ENCODE assay signal across 15 cellular contexts in genomic region chr12:69508581-69508980, GRCh38.
"Had no signal": no experiment of that assay in that cellular context is flagged by ENCODE, and none has a peak within 500 bp of the region (broad histone marks: within the 10 kb centered on the region; RNA-seq: fewer than 3 reads in every experiment).

No MANE protein-coding gene starts in this region.

- H3K27ac ChIP-seq: hepatocyte, transverse colon had no signal

- H3K27me3 Mint-ChIP-seq: activated naive CD4-positive, alpha-beta T cell treated with anti-CD3 and anti-CD28 coated beads, Interleukin-2, amount 50 U/mL, for 24 hours; brain had no signal

- DNase-seq: activated CD4-positive, alpha-beta T cell treated with anti-CD3 and anti-CD28 coated beads for 48 hours; activated CD8-positive, alpha-beta memory T cell treated with anti-CD3 and anti-CD28 coated beads for 24 hours; activated effector memory CD4-positive, alpha-beta T cell treated with Interleukin-2 at 50 U/mL for 16 hours; cerebellar nuclear complex; endodermal cell; posterior cingulate gyrus; substantia nigra; transverse colon had no signal

- H3K36me3 ChIP-seq: neural progenitor cell, right atrium auricular region, transverse colon had no signal

- ATAC-seq: stimulated activated effector memory CD8-positive, alpha-beta T cell treated with anti-CD3 and anti-CD28 coated beads, Interleukin-12 subunit alpha, Interleukin-12 subunit beta, amount 100 ng/mL, for 72 hours had no signal

- H3K27me3 ChIP-seq: hepatocyte, neural progenitor cell, right atrium auricular region, transverse colon had no signal

- H3K9me3 Mint-ChIP-seq: activated naive CD4-positive, alpha-beta T cell treated with anti-CD3 and anti-CD28 coated beads, Interleukin-2, amount 50 U/mL, for 24 hours; brain; endodermal cell; neural progenitor cell; stimulated activated effector memory CD8-positive, alpha-beta T cell treated with anti-CD3 and anti-CD28 coated beads, Interleukin-12 subunit alpha, Interleukin-12 subunit beta, amount 100 ng/mL, for 72 hours; WTC11 had no signal

- H3K4me3 ChIP-seq: hepatocyte, neural progenitor cell, right atrium auricular region, transverse colon had no signal

- H3K36me3 Mint-ChIP-seq: neural progenitor cell; stimulated activated effector memory CD8-positive, alpha-beta T cell treated with anti-CD3 and anti-CD28 coated beads, Interleukin-12 subunit alpha, Interleukin-12 subunit beta, amount 100 ng/mL, for 72 hours; WTC11 had no signal

- H3K4me3 Mint-ChIP-seq: activated naive CD4-positive, alpha-beta T cell treated with anti-CD3 and anti-CD28 coated beads, Interleukin-2, amount 50 U/mL, for 24 hours; endodermal cell; neural progenitor cell; stimulated activated effector memory CD8-positive, alpha-beta T cell treated with anti-CD3 and anti-CD28 coated beads, Interleukin-12 subunit alpha, Interleukin-12 subunit beta, amount 100 ng/mL, for 72 hours; WTC11 had no signal

- H3K9me3 ChIP-seq: right atrium auricular region, transverse colon had no signal

- H3K27ac Mint-ChIP-seq: activated naive CD4-positive, alpha-beta T cell treated with anti-CD3 and anti-CD28 coated beads, Interleukin-2, amount 50 U/mL, for 24 hours; stimulated activated effector memory CD8-positive, alpha-beta T cell treated with anti-CD3 and anti-CD28 coated beads, Interleukin-12 subunit alpha, Interleukin-12 subunit beta, amount 100 ng/mL, for 72 hours had no signal
